In genomic region chr6:24719125-24719931, GRCh38 we compare ENCODE assay signal across 7 cellular contexts. TPM values are rescaled to one million over a fixed set of nuclear protein-coding genes. Genes with fewer than 3 reads are reported as not detected.
DNase-seq lines count a peak whose midpoint lies in the region; ATAC-seq and TF ChIP-seq lines count a peak whose summit lies in the region.

TSS of gene C6orf62 (minus strand) at chr6:24719154. CDS start at chr6:24718668, 486 bp downstream.

- H3K9ac ChIP-seq in Karpas-422 (ENCODE audit: low read length), result peak within 1 kb of the TSS; percentile 100

- H3K27ac ChIP-seq in Karpas-422 (ENCODE audit: low read length) (peak within 1 kb of the TSS; percentile 88), left lung (peak within 1 kb of the TSS; percentile 100)

- peak; percentile 27 for ATAC-seq in GM18508 (IDR thresholded peaks at IDR 0.05; ENCODE audit: insufficient read depth, unreplicated experiment)
- no peak for ATAC-seq in activated B cell treated with CpG ODN at 0.5 μM for 24 hours (ENCODE audit: low read depth)
- no peak for ATAC-seq in left lung

- H3K27ac Mint-ChIP-seq in activated B cell treated with CpG ODN at 0.5 μM for 24 hours, result peak within 1 kb of the TSS; percentile 99

- H3K4me2 ChIP-seq in Karpas-422 (ENCODE audit: low read depth, low read length, poor library complexity, severe bottlenecking), result peak within 1 kb of the TSS; percentile 97

- peaks cover 45% of the 10 kb centered on the region for H3K4me1 ChIP-seq in Karpas-422 (ENCODE audit: low read length)
- H3K4me1 ChIP-seq in left lung, result peaks cover 25 to 56% of the 10 kb centered on the region in 2 donors

- H3K27me3 ChIP-seq in Karpas-422 (ENCODE audit: low read length) (no peaks in the 10 kb centered on the region), left lung (no peaks in the 10 kb centered on the region)

- peaks cover 37% of the 10 kb centered on the region for H4K20me1 ChIP-seq in Karpas-422 (ENCODE audit: insufficient read depth, low read depth, low read length)

- peaks cover 65% of the 10 kb centered on the region for H3K36me3 Mint-ChIP-seq in activated B cell treated with CpG ODN at 0.5 μM for 24 hours (ENCODE audit: low read depth)

- H3K9me3 ChIP-seq in Karpas-422 (ENCODE audit: low read length), result no peaks in the 10 kb centered on the region
- H3K9me3 ChIP-seq in left lung, result no peaks in the 10 kb centered on the region

- POLR2A ChIA-PET in activated B cell treated with CpG ODN at 0.5 μM for 24 hours (lab: Charles Lee), result interaction anchor here (0.6 to 3.7 kb wide), 32 partner anchors 9 to 1440 kb away, joined by 3 to 40 read pairs (median 5); partner anchors contain the start of genes ACOT13, ALDH5A1, GMNN and KIAA0319

- peaks cover 55% of the 10 kb centered on the region for H3K4me1 Mint-ChIP-seq in activated B cell treated with CpG ODN at 0.5 μM for 24 hours

- intact Hi-C loops in activated B cell treated with CpG ODN at 0.5 μM for 24 hours (cut with micrococcal nuclease), result loop anchor here (2.0 kb wide), 1 partner anchor 15 kb away; no protein-coding TSS in a partner anchor
- intact Hi-C loops in left lung (cut with DNase I), result no loop called here

- peaks cover 63% of the 10 kb centered on the region for H3K79me2 ChIP-seq in Karpas-422 (ENCODE audit: low read length)

- peaks cover 49% of the 10 kb centered on the region for H3K36me3 ChIP-seq in Karpas-422 (ENCODE audit: insufficient read depth, low read length)
- H3K36me3 ChIP-seq in left lung, result peaks cover 0 to 34% of the 10 kb centered on the region in 2 donors

- DNase-seq in Karpas-422 (peak; percentile 74), activated B cell treated with CpG ODN at 0.5 μM for 24 hours (peak; percentile 30), choroid plexus epithelial cell (ENCODE audit: low read depth) (no peak), left lung (peak; percentile 44 to 81), NCI-H510A treated with DMSO at 0.1 percent for 48 hours (lab: John Stamatoyannopoulos, UW) (no peak)
- peak; percentile 45 to 50 for DNase-seq in stimulated activated CD4-positive, alpha-beta T cell treated with anti-CD3 and anti-CD28 coated beads, Interleukin-2, amount 100 ng/mL, for 48 hours

- H3K9me2 ChIP-seq in Karpas-422 (replicated peaks; ENCODE audit: insufficient read depth, low read length), result 0 out of 2 replicates have a peak, but pooled peaks cover 3% of the 10 kb centered on the region

- H2AFZ ChIP-seq in Karpas-422 (ENCODE audit: low read length), result no peak within 1 kb of the TSS

- CTCF ChIA-PET in activated B cell treated with CpG ODN at 0.5 μM for 24 hours (lab: Charles Lee), result interaction anchor here (1.0 to 2.4 kb wide), 4 partner anchors 48 to 308 kb away, joined by 3 to 11 read pairs (median 6); no protein-coding TSS in a partner anchor

- TF ChIP-seq CTCF in activated B cell treated with CpG ODN at 0.5 μM for 24 hours (IDR thresholded peaks at IDR 0.05) (no peak), choroid plexus epithelial cell (conservative IDR thresholded peaks at IDR 0.05; ENCODE audit: low read depth, low read length) (no peak), left lung (IDR thresholded peaks at IDR 0.05) (no peak)

- no peaks in the 10 kb centered on the region for H3K27me3 Mint-ChIP-seq in activated B cell treated with CpG ODN at 0.5 μM for 24 hours

- H3K4me3 ChIP-seq in Karpas-422 (ENCODE audit: low read length), result peak within 1 kb of the TSS; percentile 99
- peak within 1 kb of the TSS; percentile 98 for H3K4me3 ChIP-seq in choroid plexus epithelial cell (ENCODE audit: low read depth, low read length)
- peak within 1 kb of the TSS; percentile 87 to 90 for H3K4me3 ChIP-seq in left lung

- peak within 1 kb of the TSS; percentile 93 for H3K4me3 Mint-ChIP-seq in activated B cell treated with CpG ODN at 0.5 μM for 24 hours

- no peaks in the 10 kb centered on the region for H3K9me3 Mint-ChIP-seq in activated B cell treated with CpG ODN at 0.5 μM for 24 hours

RNA-seq across cellular contexts. Expression of gene C6orf62, which starts in this region (rescaled TPM):
- 49.7 and 123 TPM in 2 replicates for total RNA-seq in Karpas-422 (2014; rRNA removed; shearing (Covaris generic); ENCODE audit: low replicate concordance)
- total RNA-seq in activated B cell treated with CpG ODN at 0.5 μM for 24 hours (127 and 135 TPM in 2 replicates), left lung (100 to 1,000 TPM; 132 to 144 TPM)

Comparison
In these comparisons a context has a peak if more than half of its experiments do, and no peak if none do; other contexts are left out.
1. DNase-seq: peak in Karpas-422 (single experiment), activated B cell treated with CpG ODN at 0.5 μM for 24 hours (single experiment), left lung (2 of 2) and stimulated activated CD4-positive, alpha-beta T cell treated with anti-CD3 and anti-CD28 coated beads, Interleukin-2, amount 100 ng/mL, for 48 hours (2 of 2); none in choroid plexus epithelial cell (single experiment) and NCI-H510A treated with DMSO at 0.1 percent for 48 hours (single experiment).
2. Peak in every context shown above with its lines, with median percentiles within 50 percentile points of each other: H3K4me3 ChIP-seq.